In the genomic region with DNA sequence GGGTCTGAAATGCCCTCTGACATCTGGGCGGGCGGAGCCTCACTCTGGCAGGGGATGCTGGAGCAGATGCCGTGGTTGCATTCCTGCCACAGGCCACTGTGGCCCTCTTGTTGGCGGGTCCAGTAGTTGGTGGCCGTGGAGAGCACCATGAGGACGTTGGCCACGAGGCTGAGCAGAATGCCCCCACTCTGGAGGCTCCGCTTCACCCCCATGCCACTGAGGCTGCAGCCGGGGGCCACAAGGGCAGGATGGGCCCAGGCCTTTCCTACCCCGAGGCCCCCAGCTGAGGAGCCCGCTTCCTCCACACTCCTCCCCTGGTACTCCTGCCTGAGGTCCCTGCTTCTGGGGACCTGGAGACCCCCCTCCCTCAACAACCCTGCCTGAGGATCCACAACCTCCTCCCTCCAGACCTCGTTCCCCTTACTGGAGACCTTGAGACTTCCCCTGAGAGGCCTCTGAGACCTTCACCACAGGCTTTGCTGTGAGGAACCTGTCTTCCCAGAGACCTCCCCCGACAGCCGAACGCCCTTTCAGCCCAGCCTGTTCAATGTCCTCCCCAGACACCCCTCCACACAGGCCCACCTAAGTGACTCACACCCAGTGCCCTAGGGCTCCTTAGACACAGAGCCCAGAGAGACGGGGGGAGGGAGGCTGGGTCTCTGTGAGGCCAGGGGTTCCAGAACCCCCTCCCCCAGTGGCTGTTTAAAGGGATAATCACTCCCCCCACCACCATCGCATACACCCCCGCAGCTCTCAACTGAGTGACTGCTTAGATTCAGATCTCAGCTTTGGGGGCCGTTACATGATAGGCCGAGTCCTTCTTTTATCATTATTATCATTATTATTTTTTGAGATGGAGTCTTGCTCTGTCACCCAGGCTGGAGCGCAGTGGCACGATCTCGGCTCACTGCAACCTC, we compare ENCODE assay signal across 8 cellular contexts. TPM values are rescaled to one million over a fixed set of nuclear protein-coding genes. Genes with fewer than 3 reads are reported as not detected.
DNase-seq lines count a peak whose midpoint lies in the region; ATAC-seq, FAIRE-seq and TF ChIP-seq lines count a peak whose summit lies in the region.

A gene with protein sequence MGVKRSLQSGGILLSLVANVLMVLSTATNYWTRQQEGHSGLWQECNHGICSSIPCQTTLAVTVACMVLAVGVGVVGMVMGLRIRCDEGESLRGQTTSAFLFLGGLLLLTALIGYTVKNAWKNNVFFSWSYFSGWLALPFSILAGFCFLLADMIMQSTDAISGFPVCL (minus strand): TSS at position 638 of the 917 bp plus-strand sequence. CDS start 426 bp downstream, at position 212.

- POLR2A ChIA-PET in HepG2 (lab: Yijun Ruan, JAX) = interaction anchor here (0.8 to 5.3 kb wide), 17 partner anchors 8 to 105 kb away, joined by 3 to 91 read pairs (median 9); a partner anchor contains a TSS

- no peaks in the 10 kb centered on the region for H3K9me3 ChIP-seq in BLaER1
- no peaks in the 10 kb centered on the region for H3K9me3 ChIP-seq in MG63
- H3K9me3 ChIP-seq in HepG2 (ENCODE audit: low read length) = no peaks in the 10 kb centered on the region
- no peaks in the 10 kb centered on the region for H3K9me3 ChIP-seq in thyroid gland

- no peak within 1 kb of the TSS for H2AFZ ChIP-seq in HepG2 (ENCODE audit: low read length)

- TF ChIP-seq CTCF in astrocyte of the cerebellum (IDR thresholded peaks at IDR 0.05; ENCODE audit: low read depth, low read length, missing control alignments) (no peak), HepG2 (CRISPR knock-in tag; IDR thresholded peaks at IDR 0.05) (no peak), thyroid gland (IDR thresholded peaks at IDR 0.05) (no peak)

- DNase-seq in MG63 = no peak
- no peak for DNase-seq in astrocyte of the cerebellum (ENCODE audit: low read depth)
- no peak for DNase-seq in HepG2 (ENCODE audit: low spot score)
- DNase-seq in thyroid gland = no peak
- DNase-seq in sciatic nerve (ENCODE audit: low spot score) = no peak
- DNase-seq in cortex of kidney (lab: John Stamatoyannopoulos, UW) = no peak
- DNase-seq in NCI-H524 treated with DMSO at 0.1 percent for 48 hours (lab: John Stamatoyannopoulos, UW) = no peak

- FAIRE-seq in HepG2 (lab: Jason Lieb, UNC) = no peak

- TF ChIP-seq POLR2A in HepG2 (IDR thresholded peaks at IDR 0.05; ENCODE audit: insufficient read depth in 1 of 2, low read depth in 2 of 2, low read length in 2 of 2) (peak in 1 of 2 experiments; percentile 32; a peak in 1 of 4 replicates), thyroid gland (IDR thresholded peaks at IDR 0.05) (no peak)

- peak within 1 kb of the TSS; percentile 100 for H3K4me2 ChIP-seq in BLaER1
- H3K4me2 ChIP-seq in HepG2 (ENCODE audit: low read depth, low read length) = peak within 1 kb of the TSS; percentile 98

- no peaks in the 10 kb centered on the region for H4K20me1 ChIP-seq in BLaER1
- no peaks in the 10 kb centered on the region for H4K20me1 ChIP-seq in HepG2 (ENCODE audit: insufficient read depth, low read length)

- H3K4me3 ChIP-seq in BLaER1 (peak within 1 kb of the TSS; percentile 83), MG63 (peak within 1 kb of the TSS; percentile 98), astrocyte of the cerebellum (ENCODE audit: low read depth, low read length) (peak within 1 kb of the TSS; percentile 63), HepG2 (replicated peaks in 1 of 3; ENCODE audit: insufficient read depth in 1 of 3, low read depth in 2 of 3, low read length in 3 of 3) (peak within 1 kb of the TSS; percentile 74 to 88 (median 79)), thyroid gland (replicated peaks in 1 of 3) (peak within 1 kb of the TSS; percentile 65 to 87 (median 75))

- CTCF ChIA-PET in HepG2 (lab: Yijun Ruan, JAX; ENCODE audit: low intra/inter-chr PET ratio, low total read pairs) = no interaction called here

- 59% methylated on average over 12 of the region's 23 CpGs for WGBS in HepG2 (ENCODE audit: low lambda C conversion rate)
- 83 to 88% methylated on average over 15 to 16 of the region's 23 CpGs for WGBS in thyroid gland, 2 donors

- no peak for TF ChIP-seq RAD21 in HepG2 (CRISPR knock-in tag; IDR thresholded peaks at IDR 0.05)

- H3K27ac ChIP-seq in BLaER1 (peak within 1 kb of the TSS; percentile 86), HepG2 (ENCODE audit: extremely low read length, insufficient read depth, low read length) (peak within 1 kb of the TSS; percentile 76), thyroid gland (peak within 1 kb of the TSS in 2 of 3 donors; percentile 44 to 70)

- intact Hi-C loops in HepG2 (cut with micrococcal nuclease; ENCODE audit: unreplicated experiment) (no loop called here), thyroid gland (cut with DNase I) (no loop called here), sciatic nerve (cut with DNase I) (no loop called here)

- H3K9ac ChIP-seq in BLaER1 (peak within 1 kb of the TSS; percentile 80), HepG2 (ENCODE audit: insufficient read depth, low read depth, low read length) (peak within 1 kb of the TSS; percentile 82)

- 0 out of 3 replicates have a peak, but pooled peaks have one; percentile 0 for ATAC-seq in HepG2
- no peak for ATAC-seq in sciatic nerve

- H3K27me3 ChIP-seq in BLaER1 (no peaks in the 10 kb centered on the region), MG63 (no peaks in the 10 kb centered on the region), HepG2 (ENCODE audit: control insufficient read depth in 1 of 2, insufficient read depth in 2 of 2, low read length in 2 of 2) (peaks cover 0 to 14% of the 10 kb centered on the region in 2 experiments; a peak in 2 of 5 replicates), thyroid gland (no peaks in the 10 kb centered on the region)

- no TSS peak for BruUV-seq in HepG2 (replicated peaks; lab: Mats Ljungman, UMichigan)

- no peak for TF ChIP-seq EP300 in HepG2 (IDR thresholded peaks at IDR 0.05; ENCODE audit: low read depth in 2 of 2, low read length in 2 of 2)
- TF ChIP-seq EP300 in HepG2 (CRISPR knock-in tag; IDR thresholded peaks at IDR 0.05; ENCODE audit: borderline replicate concordance) = no peak

- H3K4me1 ChIP-seq in BLaER1 (peaks cover 77% of the 10 kb centered on the region), HepG2 (ENCODE audit: insufficient read depth, low read length) (peaks cover 47% of the 10 kb centered on the region), thyroid gland (peaks cover 14% of the 10 kb centered on the region in 2 donors)

- in situ Hi-C loops in astrocyte of the cerebellum (cut with HindIII; ENCODE audit: low sequenced_read_pairs) (no loop called here), HepG2 (cut with HindIII; ENCODE audit: extremely low pct_ligation_motif_present, low pct_unique_long_range_greater_than_20kb) (no loop called here)

- H3K79me2 ChIP-seq in HepG2 (ENCODE audit: insufficient read depth, low read length) = peaks cover 35% of the 10 kb centered on the region

- no peaks in the 10 kb centered on the region for H3K36me3 ChIP-seq in BLaER1
- H3K36me3 ChIP-seq in MG63 = 0 out of 2 replicates have a peak, but pooled peaks cover 2% of the 10 kb centered on the region
- no peaks in the 10 kb centered on the region for H3K36me3 ChIP-seq in HepG2 (replicated peaks in 1 of 2; ENCODE audit: control insufficient read depth in 1 of 2, insufficient read depth in 2 of 2, low read length in 2 of 2)
- no peaks in the 10 kb centered on the region for H3K36me3 ChIP-seq in thyroid gland

TF ChIP-seq in HepG2, 621 proteins besides CTCF, POLR2A, EP300 and RAD21 (continues in another document):
- TF ChIP-seq TBX3 (IDR thresholded peaks at IDR 0.05; ENCODE audit: borderline replicate concordance) (no peak), ZNF556 (CRISPR knock-in tag; IDR thresholded peaks at IDR 0.05; ENCODE audit: borderline replicate concordance) (no peak), ZNF274 (CRISPR knock-in tag; IDR thresholded peaks at IDR 0.05) (no peak), BRCA1 (CRISPR knock-in tag; IDR thresholded peaks at IDR 0.05) (no peak), SOX6 (IDR thresholded peaks at IDR 0.05) (no peak), SOX6 (CRISPR knock-in tag; IDR thresholded peaks at IDR 0.05) (no peak), GTF2F1 (IDR thresholded peaks at IDR 0.05; ENCODE audit: low read length) (no peak), KLF13 (CRISPR knock-in tag; IDR thresholded peaks at IDR 0.05) (no peak), ELF3 (CRISPR knock-in tag; IDR thresholded peaks at IDR 0.05) (no peak), TP53 (CRISPR knock-in tag; conservative IDR thresholded peaks at IDR 0.05) (no peak), ZMYM4 (CRISPR knock-in tag; IDR thresholded peaks at IDR 0.05) (no peak), ZMYM3 (CRISPR knock-in tag; IDR thresholded peaks at IDR 0.05) (no peak)
- TF ChIP-seq, protein P1, sequence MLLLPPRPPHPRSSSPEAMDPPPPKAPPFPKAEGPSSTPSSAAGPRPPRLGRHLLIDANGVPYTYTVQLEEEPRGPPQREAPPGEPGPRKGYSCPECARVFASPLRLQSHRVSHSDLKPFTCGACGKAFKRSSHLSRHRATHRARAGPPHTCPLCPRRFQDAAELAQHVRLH (CRISPR knock-in tag; IDR thresholded peaks at IDR 0.05; ENCODE audit: borderline replicate concordance, low read depth) = no peak

RNA-seq across cellular contexts. Expression of the gene that starts here (rescaled TPM):
- not detected in 2 replicates for total RNA-seq in MG63 (2014; rRNA removed; shearing (Covaris generic); ENCODE audit: low replicate concordance)
- 1.1 and 1.8 TPM in 2 replicates for total RNA-seq in HepG2 (2016; rRNA removed; fragmentation: Illumina TruSeq; extraction: Trizol)
- total RNA-seq in HepG2 (2016; cell fraction: cytosol; rRNA removed; fragmentation: Illumina TruSeq; extraction: Trizol; ENCODE audit: low read depth) = 2.7 and 4.1 TPM in 2 replicates
- 2.4 TPM in 1 of 2 replicates, not detected in the other for total RNA-seq in HepG2 (2016; cell fraction: insoluble cytoplasmic fraction; rRNA removed; fragmentation: Illumina TruSeq; extraction: Trizol)
- 2.3 TPM in 2 replicates for total RNA-seq in HepG2 (2016; cell fraction: membrane; rRNA removed; fragmentation: Illumina TruSeq; extraction: Trizol)
- 2.7 and 6.2 TPM in 2 replicates for total RNA-seq in HepG2 (2016; cell fraction: nucleus; rRNA removed; fragmentation: Illumina TruSeq; extraction: Trizol)
- polyA plus RNA-seq in HepG2 (2011; rRNA removed) = 0.84 and 1.6 TPM in 2 replicates
- polyA plus RNA-seq in HepG2 (2011; cell fraction: cytosol; rRNA removed) = not detected in 2 replicates
- 1.3 and 2.4 TPM in 2 replicates for polyA plus RNA-seq in HepG2 (2011; cell fraction: nucleus; rRNA removed)
- polyA plus RNA-seq in HepG2 (2012) = 3.7 and 5.0 TPM in 2 replicates
- polyA plus RNA-seq in HepG2 (2016; cell fraction: cytosol; fragmentation: Illumina TruSeq; extraction: Trizol; ENCODE audit: low read depth) = 3.6 and 5.6 TPM in 2 replicates
- polyA plus RNA-seq in HepG2 (2016; cell fraction: insoluble cytoplasmic fraction; fragmentation: Illumina TruSeq; extraction: Trizol; ENCODE audit: low read depth) = 1.3 and 2.6 TPM in 2 replicates
- polyA plus RNA-seq in HepG2 (2016; cell fraction: membrane; fragmentation: Illumina TruSeq; extraction: Trizol; ENCODE audit: low read depth) = 2.3 and 2.8 TPM in 2 replicates
- 5.7 and 13.4 TPM in 2 replicates for polyA plus RNA-seq in HepG2 (2016; cell fraction: nucleus; fragmentation: Illumina TruSeq; extraction: Trizol; ENCODE audit: insufficient read depth, low read depth)
- 1.4 TPM in 1 of 2 replicates, not detected in the other for polyA minus RNA-seq in HepG2 (2011; rRNA and poly(A)+ RNA removed; ENCODE audit: low replicate concordance)
- polyA minus RNA-seq in HepG2 (2011; cell fraction: cytosol; rRNA and poly(A)+ RNA removed) = not detected in 2 replicates
- polyA minus RNA-seq in HepG2 (2011; cell fraction: nucleus; rRNA and poly(A)+ RNA removed) = 3.0 and 4.2 TPM in 2 replicates
- total RNA-seq in thyroid gland = not detected
- 2.4 TPM for total RNA-seq in sciatic nerve
